In the genomic region with DNA sequence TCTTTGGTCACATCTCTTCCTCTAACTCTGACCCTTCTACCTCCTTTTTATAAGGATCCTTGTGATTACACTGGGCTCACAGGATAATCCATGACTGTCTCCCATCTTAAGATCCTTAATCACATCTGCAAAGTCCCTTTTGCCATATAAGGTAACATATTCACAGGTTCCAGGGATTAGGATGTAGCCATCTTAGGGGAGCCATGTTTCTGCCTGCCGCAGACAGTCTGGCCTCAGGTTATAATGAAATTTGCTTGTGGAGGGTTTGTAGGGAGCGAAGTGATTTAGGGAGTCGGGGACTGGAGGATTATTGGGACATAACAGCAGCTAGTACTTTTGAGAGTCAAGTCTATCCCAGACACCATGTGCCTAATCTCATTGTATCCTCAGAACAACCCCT, we compare ENCODE assay signal across 1 cellular context.
TF ChIP-seq lines count a peak whose summit lies in the region.

No MANE protein-coding gene starts in this region.

TF ChIP-seq in H1, 55 proteins besides CTCF, POLR2A, EP300 and RAD21:
- TF ChIP-seq SRF (IDR thresholded peaks at IDR 0.05; ENCODE audit: low read depth, low read length), result peak; percentile 52; the same call in 1 of the 2 replicates
- TF ChIP-seq KDM1A (IDR thresholded peaks at IDR 0.05; ENCODE audit: borderline replicate concordance, low read length), result no peak
- TF ChIP-seq NANOG (IDR thresholded peaks at IDR 0.05; ENCODE audit: insufficient read depth, low read depth, low read length, poor library complexity, severe bottlenecking), result no peak
- TF ChIP-seq, protein P1, sequence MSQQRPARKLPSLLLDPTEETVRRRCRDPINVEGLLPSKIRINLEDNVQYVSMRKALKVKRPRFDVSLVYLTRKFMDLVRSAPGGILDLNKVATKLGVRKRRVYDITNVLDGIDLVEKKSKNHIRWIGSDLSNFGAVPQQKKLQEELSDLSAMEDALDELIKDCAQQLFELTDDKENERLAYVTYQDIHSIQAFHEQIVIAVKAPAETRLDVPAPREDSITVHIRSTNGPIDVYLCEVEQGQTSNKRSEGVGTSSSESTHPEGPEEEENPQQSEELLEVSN (IDR thresholded peaks at IDR 0.05), result no peak
- TF ChIP-seq GABPA (IDR thresholded peaks at IDR 0.05; ENCODE audit: borderline replicate concordance, insufficient read depth, low read length), result no peak
- no peak for TF ChIP-seq NRF1 (IDR thresholded peaks at IDR 0.05; ENCODE audit: low read depth, low read length)
- TF ChIP-seq, protein P2, sequence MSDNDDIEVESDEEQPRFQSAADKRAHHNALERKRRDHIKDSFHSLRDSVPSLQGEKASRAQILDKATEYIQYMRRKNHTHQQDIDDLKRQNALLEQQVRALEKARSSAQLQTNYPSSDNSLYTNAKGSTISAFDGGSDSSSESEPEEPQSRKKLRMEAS (IDR thresholded peaks at IDR 0.05), result no peak
